In genomic region chr18:71678144-71678543, GRCh38 we compare ENCODE assay signal across 26 cellular contexts.
"Had no signal": no experiment of that assay in that cellular context is flagged by ENCODE, and none has a peak within 500 bp of the region (broad histone marks: within the 10 kb centered on the region; RNA-seq: fewer than 3 reads in every experiment).

No MANE protein-coding gene starts in this region.

- FAIRE-seq: keratinocyte, pancreas, small intestine, urothelium cell line had no signal

- ATAC-seq: left colon; left lung; lower lobe of right lung; naive thymus-derived CD8-positive, alpha-beta T cell; pancreas; right cardiac atrium; stimulated activated effector memory CD8-positive, alpha-beta T cell treated with anti-CD3 and anti-CD28 coated beads, Interleukin-12 subunit alpha, Interleukin-12 subunit beta, amount 100 ng/mL, for 72 hours; upper lobe of right lung had no signal

- DNase-seq: left colon; left lung; lower lobe of right lung; mammary epithelial cell; mesenchymal stem cell; naive thymus-derived CD8-positive, alpha-beta T cell; nucleus accumbens; pancreas; posterior cingulate gyrus; retina; right cardiac atrium; sigmoid colon; small intestine; spleen; stimulated activated CD4-positive, alpha-beta T cell treated with anti-CD3 and anti-CD28 coated beads, Interleukin-4, amount 100 ng/mL, for 24 hours; stimulated activated naive CD4-positive, alpha-beta T cell; tibial artery; trophoblast cell; upper lobe of right lung had no signal

- H3K27ac ChIP-seq: hepatocyte, left lung, lower lobe of right lung, pancreas, prostate gland, sigmoid colon, spleen, suprapubic skin, thoracic aorta, tibial artery, upper lobe of right lung had no signal

- H3K9me3 ChIP-seq: lower lobe of right lung, pancreas, prostate gland, sigmoid colon, suprapubic skin, thoracic aorta, tibial artery, upper lobe of right lung had no signal

- H3K4me3 ChIP-seq: hepatocyte, left lung, lower lobe of right lung, pancreas, prostate gland, sigmoid colon, spleen, suprapubic skin, thoracic aorta, tibial artery, upper lobe of right lung had no signal

- H3K36me3 ChIP-seq: left lung, lower lobe of right lung, pancreas, prostate gland, sigmoid colon, spleen, suprapubic skin, thoracic aorta, tibial artery, upper lobe of right lung had no signal

- H3K4me1 ChIP-seq: left lung, lower lobe of right lung, pancreas, prostate gland, sigmoid colon, spleen, suprapubic skin, tibial artery, upper lobe of right lung had no signal
